ENCODE assay signal across 1 cellular context in genomic region chr5:176543428-176544182, GRCh38.
TF ChIP-seq lines count a peak whose summit lies in the region.

No MANE protein-coding gene starts in this region.

TF ChIP-seq in HEK293, 187 proteins besides CTCF, POLR2A, EP300 and RAD21 (continued from another document and continues in another):
- TF ChIP-seq ZNF692 (tag by site-specific recombination; IDR thresholded peaks at IDR 0.05) (peak; percentile 49; the same call in 1 of the 2 replicates), ZNF560 (tag by site-specific recombination; IDR thresholded peaks at IDR 0.05; ENCODE audit: borderline replicate concordance) (no peak), ZBTB48 (tag by site-specific recombination; IDR thresholded peaks at IDR 0.05) (peak; percentile 63), ZNF792 (tag by site-specific recombination; IDR thresholded peaks at IDR 0.05) (no peak), GFI1B (tag by site-specific recombination; IDR thresholded peaks at IDR 0.05) (no peak), MZF1 (tag by site-specific recombination; IDR thresholded peaks at IDR 0.05; ENCODE audit: borderline replicate concordance) (0 out of 2 replicates have a peak, but pooled peaks have one; percentile 39), ZNF791 (tag by site-specific recombination; IDR thresholded peaks at IDR 0.05) (no peak), YY2 (tag by site-specific recombination; IDR thresholded peaks at IDR 0.05) (no peak), ZBTB44 (tag by site-specific recombination; IDR thresholded peaks at IDR 0.05) (0 out of 2 replicates have a peak, but pooled peaks have one; percentile 9), PRDM6 (tag by site-specific recombination; IDR thresholded peaks at IDR 0.05) (no peak), ZNF843 (tag by site-specific recombination; IDR thresholded peaks at IDR 0.05) (no peak), ZFHX2 (tag by site-specific recombination; conservative IDR thresholded peaks at IDR 0.05) (no peak), ZBTB10 (tag by site-specific recombination; IDR thresholded peaks at IDR 0.05) (peak; percentile 70; the same call in 1 of the 2 replicates), HOXA7 (CRISPR knock-in tag; IDR thresholded peaks at IDR 0.05; ENCODE audit: borderline replicate concordance) (no peak), ZNF626 (tag by site-specific recombination; IDR thresholded peaks at IDR 0.05) (no peak), KLF16 (tag by site-specific recombination; IDR thresholded peaks at IDR 0.05) (no peak), ZNF510 (tag by site-specific recombination; IDR thresholded peaks at IDR 0.05; ENCODE audit: insufficient replicate concordance) (no peak), HOXC10 (CRISPR knock-in tag; IDR thresholded peaks at IDR 0.05) (no peak), ZNF114 (tag by site-specific recombination; IDR thresholded peaks at IDR 0.05) (no peak), TRIM28 (IDR thresholded peaks at IDR 0.05; ENCODE audit: borderline replicate concordance, low read length) (no peak), ZNF280D (tag by site-specific recombination; IDR thresholded peaks at IDR 0.05) (no peak), ZNF23 (tag by site-specific recombination; IDR thresholded peaks at IDR 0.05; ENCODE audit: borderline replicate concordance) (no peak), ZSCAN30 (tag by site-specific recombination; IDR thresholded peaks at IDR 0.05) (peak; percentile 45; the same call in 1 of the 2 replicates), ZNF140 (tag by site-specific recombination; IDR thresholded peaks at IDR 0.05) (no peak), GLI4 (tag by site-specific recombination; IDR thresholded peaks at IDR 0.05) (no peak), ZNF394 (tag by site-specific recombination; IDR thresholded peaks at IDR 0.05; ENCODE audit: borderline replicate concordance) (no peak), GLIS2 (tag by site-specific recombination; IDR thresholded peaks at IDR 0.05) (peak; percentile 84), KLF9 (tag by site-specific recombination; IDR thresholded peaks at IDR 0.05; ENCODE audit: low read depth) (no peak; the same call in none of the 2 replicates), ZNF658 (tag by site-specific recombination; IDR thresholded peaks at IDR 0.05) (no peak), ZNF645 (tag by site-specific recombination; IDR thresholded peaks at IDR 0.05) (no peak), TSHZ1 (tag by site-specific recombination; IDR thresholded peaks at IDR 0.05; ENCODE audit: borderline replicate concordance) (no peak), ZNF530 (tag by site-specific recombination; IDR thresholded peaks at IDR 0.05; ENCODE audit: low read depth) (no peak), SP7 (tag by site-specific recombination; IDR thresholded peaks at IDR 0.05) (no peak), PRDM1 (tag by site-specific recombination; IDR thresholded peaks at IDR 0.05) (peak; percentile 68), ZNF596 (tag by site-specific recombination; IDR thresholded peaks at IDR 0.05) (no peak), YY1 (tag by site-specific recombination; IDR thresholded peaks at IDR 0.05) (no peak), ZNF214 (tag by site-specific recombination; IDR thresholded peaks at IDR 0.05; ENCODE audit: borderline replicate concordance) (no peak), OVOL3 (tag by site-specific recombination; IDR thresholded peaks at IDR 0.05) (no peak), INSM2 (tag by site-specific recombination; IDR thresholded peaks at IDR 0.05) (no peak), ZNF416 (tag by site-specific recombination; IDR thresholded peaks at IDR 0.05) (no peak), BCL11A (tag by site-specific recombination; IDR thresholded peaks at IDR 0.05; ENCODE audit: low read depth) (no peak), ZNF132 (tag by site-specific recombination; IDR thresholded peaks at IDR 0.05; ENCODE audit: borderline replicate concordance) (no peak), ELK4 (IDR thresholded peaks at IDR 0.05; ENCODE audit: borderline replicate concordance, low read depth, low read length) (no peak), ZNF549 (tag by site-specific recombination; IDR thresholded peaks at IDR 0.05) (no peak), WT1 (tag by site-specific recombination; IDR thresholded peaks at IDR 0.05) (0 out of 2 replicates have a peak, but pooled peaks have one; percentile 16), ZNF48 (tag by site-specific recombination; IDR thresholded peaks at IDR 0.05) (no peak), ZNF239 (tag by site-specific recombination; IDR thresholded peaks at IDR 0.05) (no peak), ZNF202 (tag by site-specific recombination; IDR thresholded peaks at IDR 0.05; ENCODE audit: borderline replicate concordance) (no peak), ZNF76 (tag by site-specific recombination; IDR thresholded peaks at IDR 0.05; ENCODE audit: borderline replicate concordance, low read depth) (no peak), ZBTB21 (tag by site-specific recombination; IDR thresholded peaks at IDR 0.05) (no peak)
